Comparison of ENCODE assay signal across 9 cellular contexts in genomic region chr7:99693427-99694200, GRCh38. TPM values are rescaled to one million over a fixed set of nuclear protein-coding genes. Genes with fewer than 3 reads are reported as not detected.
DNase-seq lines count a peak whose midpoint lies in the region; ATAC-seq, FAIRE-seq and TF ChIP-seq lines count a peak whose summit lies in the region.
"Had no signal": no experiment of that assay in that cellular context is flagged by ENCODE, and none has a peak within 500 bp of the region (broad histone marks: within the 10 kb centered on the region; RNA-seq: fewer than 3 reads in every experiment).

No MANE protein-coding gene starts in this region.

- H3K9ac ChIP-seq in HepG2 (ENCODE audit: insufficient read depth, low read depth, low read length) = peak overlapping the region; percentile 89

- H2AFZ ChIP-seq in HepG2 (ENCODE audit: low read length) = no peak overlapping the region

- TF ChIP-seq EP300 in HepG2 (IDR thresholded peaks at IDR 0.05; ENCODE audit: low read depth in 2 of 2, low read length in 2 of 2) (peak in 1 of 2 experiments; percentile 57; a peak in 1 of 4 replicates), HepG2 (CRISPR knock-in tag; IDR thresholded peaks at IDR 0.05; ENCODE audit: borderline replicate concordance) (peak; percentile 42; the same call in 1 of the 2 replicates)

- H3K4me1 ChIP-seq in BE2C (no peaks in the 10 kb centered on the region), HepG2 (ENCODE audit: insufficient read depth, low read length) (peaks cover 72% of the 10 kb centered on the region)

- TSS peak; percentile 92 for BruUV-seq in HepG2 (replicated peaks; lab: Mats Ljungman, UMichigan)

- H3K9me3 Mint-ChIP-seq in T-cell = peaks cover 0 to 12% (median 0%) of the 10 kb centered on the region in 3 donors

- peak overlapping the region; percentile 94 for H3K4me2 ChIP-seq in HepG2 (ENCODE audit: low read depth, low read length)

- CTCF ChIA-PET in T-cell (lab: Charles Lee) (no interaction called here), HepG2 (lab: Yijun Ruan, JAX; ENCODE audit: low intra/inter-chr PET ratio, low total read pairs) (no interaction called here)

- peak overlapping the region in 1 of 3 donors; percentile 46 for H3K4me3 Mint-ChIP-seq in T-cell
- H3K4me3 Mint-ChIP-seq: CD4-positive, CD25-positive, alpha-beta regulatory T cell had no signal

- TF ChIP-seq CTCF in BE2C (IDR thresholded peaks at IDR 0.05; ENCODE audit: low read depth, low read length) (no peak), HepG2 (CRISPR knock-in tag; IDR thresholded peaks at IDR 0.05) (no peak; the same call in 1 of the 2 replicates)

- no peaks in the 10 kb centered on the region for H4K20me1 ChIP-seq in HepG2 (ENCODE audit: insufficient read depth, low read length)

- intact Hi-C loops in HepG2 (cut with micrococcal nuclease; ENCODE audit: unreplicated experiment) = loop anchor here (1.0 to 5.0 kb wide), 2 partner anchors 36 to 61 kb away; no protein-coding TSS in a partner anchor

- WGBS in HepG2 (ENCODE audit: low lambda C conversion rate) = under 1% methylated on average over 8 of the region's 9 CpGs

- H3K4me1 Mint-ChIP-seq in T-cell = peaks cover 14 to 18% (median 17%) of the 10 kb centered on the region in 3 donors

- peak overlapping the region; percentile 97 for H3K27ac ChIP-seq in HepG2 (ENCODE audit: extremely low read length, insufficient read depth, low read length)

- H3K36me3 Mint-ChIP-seq in T-cell = peaks cover 5% of the 10 kb centered on the region

- H3K79me2 ChIP-seq in HepG2 (ENCODE audit: insufficient read depth, low read length) = no peaks in the 10 kb centered on the region

- H3K27me3 ChIP-seq in BE2C (peaks cover 5% of the 10 kb centered on the region; the same call in 1 of the 2 replicates), HepG2 (ENCODE audit: control insufficient read depth in 1 of 2, insufficient read depth in 2 of 2, low read length in 2 of 2) (no peaks in the 10 kb centered on the region)

- H3K27ac Mint-ChIP-seq in T-cell = peak overlapping the region; percentile 62 to 70

- peak; percentile 83 to 96 (median 88) for ATAC-seq in T-cell (replicated peaks in 1 of 4)
- peak; percentile 92 for ATAC-seq in HepG2
- ATAC-seq in HG03521 (IDR thresholded peaks at IDR 0.05; ENCODE audit: unreplicated experiment) = no peak

- H3K27me3 Mint-ChIP-seq in T-cell = no peaks in the 10 kb centered on the region

- H3K4me3 ChIP-seq in BE2C (ENCODE audit: low read depth, low read length) = no peak overlapping the region
- peak overlapping the region; percentile 38 to 65 (median 38) for H3K4me3 ChIP-seq in HepG2 (replicated peaks in 1 of 3; ENCODE audit: insufficient read depth in 1 of 3, low read depth in 2 of 3, low read length in 3 of 3)

- TF ChIP-seq RAD21 in HepG2 (CRISPR knock-in tag; IDR thresholded peaks at IDR 0.05) = peak; percentile 50; the same call in 1 of the 2 replicates

- POLR2A ChIA-PET in T-cell (lab: Charles Lee) = no interaction called here
- POLR2A ChIA-PET in HepG2 (lab: Yijun Ruan, JAX) = interaction anchor here (0.7 to 4.4 kb wide), 27 partner anchors 7 to 310 kb away, joined by 3 to 119 read pairs (median 5); partner anchors contain the start of genes ATP5MF, AZGP1, CPSF4 and CYP3A43

- H3K9me3 ChIP-seq in BE2C = no peaks in the 10 kb centered on the region
- H3K9me3 ChIP-seq in HepG2 (ENCODE audit: low read length) = no peaks in the 10 kb centered on the region

- H3K36me3 ChIP-seq in BE2C = no peaks in the 10 kb centered on the region
- H3K36me3 ChIP-seq in HepG2 (replicated peaks in 1 of 2; ENCODE audit: control insufficient read depth in 1 of 2, insufficient read depth in 2 of 2, low read length in 2 of 2) = no peaks in the 10 kb centered on the region

- in situ Hi-C loops in HepG2 (cut with HindIII; ENCODE audit: extremely low pct_ligation_motif_present, low pct_unique_long_range_greater_than_20kb) = no loop called here

- DNase-seq in BE2C (peak; percentile 10), HT-29 (ENCODE audit: low spot score) (peak; percentile 91), T-cell (peak; percentile 3 to 75 (median 37)), HepG2 (ENCODE audit: low spot score) (peak; percentile 97), NCI-H1694 (lab: John Stamatoyannopoulos, UW) (no peak), dedifferentiated amniotic fluid mesenchymal stem cell (ENCODE audit: extremely low spot score) (no peak), SW 1271 (lab: John Stamatoyannopoulos, UW) (no peak)
- DNase-seq: CD4-positive, CD25-positive, alpha-beta regulatory T cell had no signal

- peak; percentile 63 for FAIRE-seq in HepG2 (lab: Jason Lieb, UNC)

- TF ChIP-seq POLR2A in HepG2 (IDR thresholded peaks at IDR 0.05; ENCODE audit: insufficient read depth in 1 of 2, low read depth in 2 of 2, low read length in 2 of 2) = peak; percentile 72 to 84

TF ChIP-seq in HepG2, 621 proteins besides CTCF, POLR2A, EP300 and RAD21 (continues in another document):
- TF ChIP-seq TEAD3 (CRISPR knock-in tag; optimal IDR thresholded peaks at IDR 0.05; ENCODE audit: borderline replicate concordance) = peak; percentile 90
- TF ChIP-seq NCOA1 (CRISPR knock-in tag; IDR thresholded peaks at IDR 0.05) = no peak
- peak; percentile 99 for TF ChIP-seq SALL1 (CRISPR knock-in tag; IDR thresholded peaks at IDR 0.05)

RNA-seq across cellular contexts. Expression of gene CYP3A5, which starts 13.8 kb away (rescaled TPM):
- polyA plus RNA-seq in BE2C (2012; ENCODE audit: insufficient read depth, insufficient read length, low read depth) = 4.0 TPM
- total RNA-seq in HT-29 (2014; rRNA removed; shearing (Covaris generic)) = 96.3 and 108 TPM in 2 replicates
- total RNA-seq in T-cell (under 1 TPM in 3 of 5 donors, not detected in 2; 0.22 to 0.58 (median 0.46) TPM), HepG2 (2016; rRNA removed; fragmentation: Illumina TruSeq; extraction: Trizol) (1.7 and 5.7 TPM in 2 replicates)
- total RNA-seq in HepG2 (2016; cell fraction: cytosol; rRNA removed; fragmentation: Illumina TruSeq; extraction: Trizol; ENCODE audit: low read depth) = 0.88 and 1.1 TPM in 2 replicates
- 1.5 and 4.8 TPM in 2 replicates for total RNA-seq in HepG2 (2016; cell fraction: insoluble cytoplasmic fraction; rRNA removed; fragmentation: Illumina TruSeq; extraction: Trizol)
- 1.1 and 1.4 TPM in 2 replicates for total RNA-seq in HepG2 (2016; cell fraction: membrane; rRNA removed; fragmentation: Illumina TruSeq; extraction: Trizol)
- 11.9 and 12.6 TPM in 2 replicates for total RNA-seq in HepG2 (2016; cell fraction: nucleus; rRNA removed; fragmentation: Illumina TruSeq; extraction: Trizol)
- polyA plus RNA-seq in HepG2 (2011; rRNA removed) = 9.3 and 9.6 TPM in 2 replicates
- polyA plus RNA-seq in HepG2 (2011; cell fraction: cytosol; rRNA removed) = 2.2 and 3.8 TPM in 2 replicates
- 33.5 and 37.7 TPM in 2 replicates for polyA plus RNA-seq in HepG2 (2011; cell fraction: nucleus; rRNA removed)
- 11.9 and 12.8 TPM in 2 replicates for polyA plus RNA-seq in HepG2 (2012)
- 0.24 and 0.85 TPM in 2 replicates for polyA plus RNA-seq in HepG2 (2016; cell fraction: cytosol; fragmentation: Illumina TruSeq; extraction: Trizol; ENCODE audit: low read depth)
- 1.4 and 1.9 TPM in 2 replicates for polyA plus RNA-seq in HepG2 (2016; cell fraction: insoluble cytoplasmic fraction; fragmentation: Illumina TruSeq; extraction: Trizol; ENCODE audit: low read depth)
- 0.49 and 0.56 TPM in 2 replicates for polyA plus RNA-seq in HepG2 (2016; cell fraction: membrane; fragmentation: Illumina TruSeq; extraction: Trizol; ENCODE audit: low read depth)
- 9.0 and 11.5 TPM in 2 replicates for polyA plus RNA-seq in HepG2 (2016; cell fraction: nucleus; fragmentation: Illumina TruSeq; extraction: Trizol; ENCODE audit: insufficient read depth, low read depth)
- polyA minus RNA-seq in HepG2 (2011; rRNA and poly(A)+ RNA removed; ENCODE audit: low replicate concordance) = 0.07 and 10.0 TPM in 2 replicates
- 1.8 and 4.5 TPM in 2 replicates for polyA minus RNA-seq in HepG2 (2011; cell fraction: cytosol; rRNA and poly(A)+ RNA removed)
- 72.4 and 84.9 TPM in 2 replicates for polyA minus RNA-seq in HepG2 (2011; cell fraction: nucleus; rRNA and poly(A)+ RNA removed)
- total RNA-seq: CD4-positive, CD25-positive, alpha-beta regulatory T cell had no signal

RNA-seq across cellular contexts. Expression of gene CYP3A7, which starts 41.4 kb away (rescaled TPM):
- not detected for polyA plus RNA-seq in BE2C (2012; ENCODE audit: insufficient read depth, insufficient read length, low read depth)
- total RNA-seq in HT-29 (2014; rRNA removed; shearing (Covaris generic)) = 0.10 TPM in 1 of 2 replicates, not detected in the other
- total RNA-seq in T-cell (not detected), HepG2 (2016; rRNA removed; fragmentation: Illumina TruSeq; extraction: Trizol) (6.4 and 6.6 TPM in 2 replicates)
- total RNA-seq in HepG2 (2016; cell fraction: cytosol; rRNA removed; fragmentation: Illumina TruSeq; extraction: Trizol; ENCODE audit: low read depth) = 1.1 and 1.4 TPM in 2 replicates
- total RNA-seq in HepG2 (2016; cell fraction: insoluble cytoplasmic fraction; rRNA removed; fragmentation: Illumina TruSeq; extraction: Trizol) = 5.7 and 6.4 TPM in 2 replicates
- total RNA-seq in HepG2 (2016; cell fraction: membrane; rRNA removed; fragmentation: Illumina TruSeq; extraction: Trizol) = 2.3 and 2.5 TPM in 2 replicates
- 6.7 and 7.7 TPM in 2 replicates for total RNA-seq in HepG2 (2016; cell fraction: nucleus; rRNA removed; fragmentation: Illumina TruSeq; extraction: Trizol)
- 5.7 and 5.8 TPM in 2 replicates for polyA plus RNA-seq in HepG2 (2011; rRNA removed)
- 1.5 and 3.1 TPM in 2 replicates for polyA plus RNA-seq in HepG2 (2011; cell fraction: cytosol; rRNA removed)
- 5.9 and 6.8 TPM in 2 replicates for polyA plus RNA-seq in HepG2 (2011; cell fraction: nucleus; rRNA removed)
- 10.4 and 10.9 TPM in 2 replicates for polyA plus RNA-seq in HepG2 (2012)
- polyA plus RNA-seq in HepG2 (2016; cell fraction: cytosol; fragmentation: Illumina TruSeq; extraction: Trizol; ENCODE audit: low read depth) = 0.79 and 0.80 TPM in 2 replicates
- 5.8 and 6.0 TPM in 2 replicates for polyA plus RNA-seq in HepG2 (2016; cell fraction: insoluble cytoplasmic fraction; fragmentation: Illumina TruSeq; extraction: Trizol; ENCODE audit: low read depth)
- polyA plus RNA-seq in HepG2 (2016; cell fraction: membrane; fragmentation: Illumina TruSeq; extraction: Trizol; ENCODE audit: low read depth) = 1.9 and 2.2 TPM in 2 replicates
- polyA plus RNA-seq in HepG2 (2016; cell fraction: nucleus; fragmentation: Illumina TruSeq; extraction: Trizol; ENCODE audit: insufficient read depth, low read depth) = 7.5 and 7.8 TPM in 2 replicates
- polyA minus RNA-seq in HepG2 (2011; rRNA and poly(A)+ RNA removed; ENCODE audit: low replicate concordance) = 0.38 TPM in 1 of 2 replicates, not detected in the other
- 1.8 and 1.9 TPM in 2 replicates for polyA minus RNA-seq in HepG2 (2011; cell fraction: cytosol; rRNA and poly(A)+ RNA removed)
- 5.2 and 8.2 TPM in 2 replicates for polyA minus RNA-seq in HepG2 (2011; cell fraction: nucleus; rRNA and poly(A)+ RNA removed)
- total RNA-seq: CD4-positive, CD25-positive, alpha-beta regulatory T cell had no signal
- polyA plus RNA-seq: CD4-positive, CD25-positive, alpha-beta regulatory T cell had no signal

Comparison
In these comparisons a context has a peak if more than half of its experiments do, and no peak if none do; other contexts are left out.
1. DNase-seq: peak in BE2C (single experiment), HT-29 (single experiment), T-cell (34 of 34) and HepG2 (single experiment); none in NCI-H1694 (single experiment), dedifferentiated amniotic fluid mesenchymal stem cell (single experiment) and SW 1271 (0 of 2).